In the genomic region with DNA sequence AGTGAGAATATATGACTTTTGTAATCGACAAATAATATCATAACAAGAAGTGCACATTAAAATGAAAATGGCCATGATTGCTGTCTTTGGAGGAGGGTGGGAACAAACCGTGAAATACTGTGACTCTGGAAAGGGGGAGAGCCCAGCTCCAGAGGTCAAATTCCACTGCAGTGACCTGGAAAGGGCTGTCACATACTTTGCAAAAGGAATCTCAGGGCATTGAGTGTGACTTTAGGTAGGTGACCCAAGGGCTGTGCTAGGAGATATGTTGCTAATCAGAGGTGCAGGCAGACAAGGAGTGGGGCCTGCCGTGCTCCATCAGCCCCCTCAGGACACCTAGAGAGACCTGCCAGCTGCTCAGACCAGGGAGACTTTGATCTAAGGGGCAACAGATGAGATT, we compare ENCODE assay signal across 27 cellular contexts. TPM values are rescaled to one million over a fixed set of nuclear protein-coding genes. Genes with fewer than 3 reads are reported as not detected.
"Had no signal": no experiment of that assay in that cellular context is flagged by ENCODE, and none has a peak within 500 bp of the region (broad histone marks: within the 10 kb centered on the region; RNA-seq: fewer than 3 reads in every experiment).

No MANE protein-coding gene starts in this region.

- H3K4me1 ChIP-seq: heart left ventricle, upper lobe of left lung had no signal

- H3K4me1 Mint-ChIP-seq: stimulated activated naive B cell treated with anti-CD40 and anti-IgM and Interleukin-4, amounts not matched to agents 10 μg/mL and 1 μg/mL and 100 μg/mL, for 72 hours; T-helper 17 cell had no signal

- H3K4me3 ChIP-seq: heart left ventricle, left ventricle myocardium inferior, sigmoid colon, upper lobe of left lung had no signal

- H3K4me3 Mint-ChIP-seq: activated naive CD4-positive, alpha-beta T cell treated with anti-CD3 and anti-CD28 coated beads for 36 hours; mesothelial cell of epicardium; naive thymus-derived CD8-positive, alpha-beta T cell; stimulated activated naive B cell treated with anti-CD40 and anti-IgM and Interleukin-4, amounts not matched to agents 10 μg/mL and 1 μg/mL and 100 μg/mL, for 72 hours; T-helper 17 cell had no signal

- H3K9me3 Mint-ChIP-seq: activated naive CD4-positive, alpha-beta T cell treated with anti-CD3 and anti-CD28 coated beads for 36 hours; mesothelial cell of epicardium; naive thymus-derived CD8-positive, alpha-beta T cell had no signal

- H3K36me3 ChIP-seq: heart left ventricle, left ventricle myocardium inferior, sigmoid colon, upper lobe of left lung had no signal

- H3K9me3 ChIP-seq: heart left ventricle, left ventricle myocardium inferior, sigmoid colon, upper lobe of left lung had no signal

- H3K27me3 ChIP-seq: upper lobe of left lung had no signal

- DNase-seq: activated CD4-positive, alpha-beta T cell treated with anti-CD3 and anti-CD28 coated beads for 4 hours; activated CD4-positive, alpha-beta T cell treated with anti-CD3 and anti-CD28 coated beads, Interleukin-2, amount 50 U/mL, for 48 hours; activated CD4-positive, CD25-positive, alpha-beta regulatory T cell; activated effector memory CD4-positive, alpha-beta T cell treated with Interleukin-2 at 50 U/mL for 16 hours; activated naive CD4-positive, alpha-beta T cell treated with anti-CD3 and anti-CD28 coated beads for 36 hours; activated T-cell treated with anti-CD3 and anti-CD28 coated beads, Interleukin-2, amount 50 U/mL, for 48 hours; amygdala; cortex of kidney; heart left ventricle; left ventricle myocardium inferior; naive thymus-derived CD8-positive, alpha-beta T cell; sigmoid colon; stimulated activated CD4-positive, alpha-beta T cell treated with anti-CD3 and anti-CD28 coated beads, Interleukin-2, amount 100 ng/mL, for 48 hours; stimulated activated CD8-positive, alpha-beta memory T cell treated with anti-CD3 and anti-CD28 coated beads, Interleukin-4, amount 100 ng/mL, for 48 hours; stimulated activated naive B cell treated with anti-CD40 and anti-IgM and Interleukin-4, amounts not matched to agents 10 μg/mL and 1 μg/mL and 100 μg/mL, for 72 hours; T-helper 17 cell; upper lobe of left lung had no signal

- ATAC-seq: heart left ventricle; naive thymus-derived CD8-positive, alpha-beta T cell; stimulated activated naive B cell treated with anti-CD40 and anti-IgM and Interleukin-4, amounts not matched to agents 10 μg/mL and 1 μg/mL and 100 μg/mL, for 72 hours; T-helper 17 cell had no signal

- H3K27ac Mint-ChIP-seq: activated naive CD4-positive, alpha-beta T cell treated with anti-CD3 and anti-CD28 coated beads for 36 hours; mesothelial cell of epicardium; naive thymus-derived CD8-positive, alpha-beta T cell; stimulated activated naive B cell treated with anti-CD40 and anti-IgM and Interleukin-4, amounts not matched to agents 10 μg/mL and 1 μg/mL and 100 μg/mL, for 72 hours; T-helper 17 cell had no signal

- FAIRE-seq: endometrium, kidney had no signal

- H3K36me3 Mint-ChIP-seq: mesothelial cell of epicardium; naive thymus-derived CD8-positive, alpha-beta T cell; stimulated activated naive B cell treated with anti-CD40 and anti-IgM and Interleukin-4, amounts not matched to agents 10 μg/mL and 1 μg/mL and 100 μg/mL, for 72 hours had no signal

- H3K27ac ChIP-seq: heart left ventricle, left ventricle myocardium inferior, sigmoid colon, upper lobe of left lung had no signal

RNA-seq across cellular contexts. Expression of gene BMP7, which starts 28.1 kb away (rescaled TPM):
- total RNA-seq: activated naive CD4-positive, alpha-beta T cell treated with anti-CD3 and anti-CD28 coated beads for 36 hours; fibroblast of villous mesenchyme; lung microvascular endothelial cell; naive thymus-derived CD8-positive, alpha-beta T cell; T-helper 17 cell had no signal
- polyA plus RNA-seq: naive thymus-derived CD8-positive, alpha-beta T cell had no signal

RNA-seq across cellular contexts. Expression of gene SPO11, which starts 35.0 kb away (rescaled TPM):
- total RNA-seq: activated naive CD4-positive, alpha-beta T cell treated with anti-CD3 and anti-CD28 coated beads for 36 hours; cerebellum; epithelial cell of proximal tubule; fibroblast of villous mesenchyme; heart left ventricle; kidney; left ventricle myocardium inferior; lung microvascular endothelial cell; mesothelial cell of epicardium; naive thymus-derived CD8-positive, alpha-beta T cell; omental fat pad; renal cortical epithelial cell; sigmoid colon; T-helper 17 cell; temporal lobe; upper lobe of left lung had no signal
- polyA plus RNA-seq: heart left ventricle; naive thymus-derived CD8-positive, alpha-beta T cell; sigmoid colon had no signal
